2 cellular contexts compared by ENCODE assay signal in genomic region chr1:94540440-94541174, GRCh38.
TF ChIP-seq lines count a peak whose summit lies in the region.

No MANE protein-coding gene starts in this region.

TF ChIP-seq in GM12878, 131 proteins besides CTCF, POLR2A, EP300 and RAD21 (continued from another document):
- TF ChIP-seq E2F4 (IDR thresholded peaks at IDR 0.05; ENCODE audit: low read depth, low read length) (no peak), RBBP5 (conservative IDR thresholded peaks at IDR 0.05) (no peak), YY1 (IDR thresholded peaks at IDR 0.05; ENCODE audit: low read depth, low read length) (no peak), NFIC (IDR thresholded peaks at IDR 0.05; ENCODE audit: low read depth, low read length) (no peak), HDAC2 (IDR thresholded peaks at IDR 0.05) (no peak), RELB (IDR thresholded peaks at IDR 0.05; ENCODE audit: low read depth) (no peak), POLR2AphosphoS5 (IDR thresholded peaks at IDR 0.05; ENCODE audit: low read length) (no peak), SMARCA5 (IDR thresholded peaks at IDR 0.05) (no peak), MYB (IDR thresholded peaks at IDR 0.05; ENCODE audit: borderline replicate concordance, low read depth, low read length) (no peak), ZBED1 (IDR thresholded peaks at IDR 0.05; ENCODE audit: borderline replicate concordance) (no peak), PRDM15 (CRISPR knock-in tag; IDR thresholded peaks at IDR 0.05) (no peak)

TF ChIP-seq in liver, 16 proteins besides CTCF, POLR2A, EP300 and RAD21 (continued from another document):
- TF ChIP-seq ZBTB33 (IDR thresholded peaks at IDR 0.05): no peak
- no peak for TF ChIP-seq ATF3 (IDR thresholded peaks at IDR 0.05)
- no peak for TF ChIP-seq NR2F2 (IDR thresholded peaks at IDR 0.05)
- no peak for TF ChIP-seq YY1 (IDR thresholded peaks at IDR 0.05)
- no peak for TF ChIP-seq JUND (IDR thresholded peaks at IDR 0.05)
- no peak for TF ChIP-seq HNF4A (conservative IDR thresholded peaks at IDR 0.05)
- TF ChIP-seq FOXA1 (IDR thresholded peaks at IDR 0.05): no peak
- no peak for TF ChIP-seq HNF4G (IDR thresholded peaks at IDR 0.05)
- no peak for TF ChIP-seq REST (IDR thresholded peaks at IDR 0.05)
- TF ChIP-seq RXRA (IDR thresholded peaks at IDR 0.05): no peak
- no peak for TF ChIP-seq SP1 (IDR thresholded peaks at IDR 0.05)
- TF ChIP-seq MAX (IDR thresholded peaks at IDR 0.05): no peak
- no peak for TF ChIP-seq EGR1 (IDR thresholded peaks at IDR 0.05; ENCODE audit: low read depth in 2 of 2)
